ENCODE assay signal across 25 cellular contexts in the genomic region with DNA sequence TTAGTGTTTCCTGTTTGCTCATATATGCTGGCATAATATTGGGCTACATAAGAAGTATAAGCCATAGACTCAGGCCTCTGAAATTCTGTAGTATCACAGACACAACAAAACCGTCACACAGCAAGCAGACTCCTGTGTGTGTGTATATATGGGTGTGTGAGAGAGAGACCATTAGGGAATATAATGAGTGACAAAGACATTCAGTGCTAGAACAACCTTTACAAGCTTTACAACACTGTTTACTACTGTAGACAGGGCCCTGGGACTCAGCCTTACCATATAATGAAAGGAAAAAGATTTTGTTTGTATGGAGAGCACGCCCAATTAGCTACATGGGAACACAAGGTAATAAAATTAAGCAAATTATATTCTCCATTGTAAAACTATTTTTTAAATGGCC.
"Had no signal": no experiment of that assay in that cellular context is flagged by ENCODE, and none has a peak within 500 bp of the region (broad histone marks: within the 10 kb centered on the region; RNA-seq: fewer than 3 reads in every experiment).

No MANE protein-coding gene starts in this region.

- H3K4me1 ChIP-seq: suprapubic skin, testis, thyroid gland, tibial artery, tibial nerve, upper lobe of left lung, upper lobe of right lung, uterus, vagina had no signal

- H3K9me3 ChIP-seq: stomach, suprapubic skin, testis, thoracic aorta, thyroid gland, tibial artery, tibial nerve, upper lobe of left lung, upper lobe of right lung, uterus, vagina had no signal

- H3K4me3 ChIP-seq: stomach, suprapubic skin, testis, thoracic aorta, thyroid gland, tibial artery, tibial nerve, upper lobe of left lung, upper lobe of right lung, uterus, vagina had no signal

- H3K27me3 ChIP-seq: stomach, suprapubic skin, testis, thyroid gland, tibial artery, tibial nerve, upper lobe of left lung, upper lobe of right lung, uterus, vagina had no signal

- H3K36me3 ChIP-seq: suprapubic skin, thoracic aorta, thyroid gland, tibial artery, tibial nerve, upper lobe of left lung, upper lobe of right lung, vagina had no signal

- H3K27ac ChIP-seq: stomach, suprapubic skin, testis, thoracic aorta, thyroid gland, tibial artery, tibial nerve, upper lobe of left lung, upper lobe of right lung, uterus, vagina had no signal

- ATAC-seq: stimulated activated effector memory CD8-positive, alpha-beta T cell treated with anti-CD3 and anti-CD28 coated beads, Interleukin-12 subunit alpha, Interleukin-12 subunit beta, amount 100 ng/mL, for 72 hours; stimulated activated memory B cell treated with anti-CD40 and anti-IgM and Interleukin-4, amounts not matched to agents 10 μg/mL and 1 μg/mL and 100 μg/mL, for 72 hours; stimulated activated naive B cell treated with anti-CD40 and anti-IgM and Interleukin-4, amounts not matched to agents 10 μg/mL and 1 μg/mL and 100 μg/mL, for 72 hours; stimulated activated naive CD8-positive, alpha-beta T cell treated with anti-CD3 and anti-CD28 coated beads, Interleukin-15, amount 100 ng/mL, for 72 hours; stimulated activated naive CD8-positive, alpha-beta T cell treated with anti-CD3 and anti-CD28 coated beads, Interleukin-15, Interleukin-2, amounts not matched to agents 100 U/mL and 50 U/mL, for 24 hours; upper lobe of right lung had no signal

- DNase-seq: stimulated activated CD4-positive, alpha-beta T cell treated with anti-CD3 and anti-CD28 coated beads, Interleukin-2, amount 100 ng/mL, for 48 hours; stimulated activated CD4-positive, alpha-beta T cell treated with anti-CD3 and anti-CD28 coated beads, Interleukin-4, amount 100 ng/mL, for 1 hour; stimulated activated CD4-positive, alpha-beta T cell treated with anti-CD3 and anti-CD28 coated beads, Interleukin-4, amount 100 ng/mL, for 24 hours; stimulated activated CD4-positive, alpha-beta T cell treated with anti-CD3 and anti-CD28 coated beads, Interleukin-4, amount 100 ng/mL, for 4 hours; stimulated activated CD8-positive, alpha-beta memory T cell treated with anti-CD3 and anti-CD28 coated beads, Interleukin-4, amount 100 ng/mL, for 48 hours; stimulated activated naive B cell treated with anti-CD40 and anti-IgM and Interleukin-4, amounts not matched to agents 10 μg/mL and 1 μg/mL and 100 μg/mL, for 72 hours; stimulated activated naive CD4-positive, alpha-beta T cell; stimulated activated naive CD4-positive, alpha-beta T cell treated with Interleukin-2 at 50 U/mL for 16 hours; stimulated activated naive CD8-positive, alpha-beta T cell treated with anti-CD3 and anti-CD28 coated beads, Interleukin-15, amount 100 ng/mL, for 72 hours; stimulated activated naive CD8-positive, alpha-beta T cell treated with anti-CD3 and anti-CD28 coated beads, Interleukin-15, Interleukin-2, amounts not matched to agents 100 U/mL and 50 U/mL, for 24 hours; stomach; substantia nigra; testis; thyroid gland; tibial artery; trophoblast cell; upper lobe of left lung; upper lobe of right lung; uterus had no signal
